In genomic region chr11:65524010-65524746, GRCh38 we compare ENCODE assay signal across 6 cellular contexts. TPM values are rescaled to one million over a fixed set of nuclear protein-coding genes. Genes with fewer than 3 reads are reported as not detected.
DNase-seq lines count a peak whose midpoint lies in the region; ATAC-seq and TF ChIP-seq lines count a peak whose summit lies in the region.

No MANE protein-coding gene starts in this region.

- TF ChIP-seq CTCF in adrenal gland (IDR thresholded peaks at IDR 0.05), result no peak

- H3K27me3 ChIP-seq in adrenal gland (no peaks in the 10 kb centered on the region), mucosa of stomach (ENCODE audit: control insufficient read depth, insufficient read depth, low read length) (no peaks in the 10 kb centered on the region)

- peaks cover 0 to 31% of the 10 kb centered on the region in 2 donors for H3K36me3 ChIP-seq in adrenal gland (replicated peaks in 1 of 2)
- H3K36me3 ChIP-seq in mucosa of stomach (ENCODE audit: control insufficient read depth, insufficient read depth, low read length), result no peaks in the 10 kb centered on the region

- peak overlapping the region in 1 of 4 donors; percentile 84 for H3K4me3 ChIP-seq in adrenal gland
- H3K4me3 ChIP-seq in mucosa of stomach (ENCODE audit: low read length), result no peak overlapping the region

- DNase-seq in adrenal gland, result peak in 6 of 7 donors; percentile 60 to 83 (median 68)
- no peak for DNase-seq in RPMI8226

- H3K4me1 ChIP-seq in adrenal gland (replicated peaks in 1 of 2) (peaks cover 20 to 32% of the 10 kb centered on the region in 2 donors), mucosa of stomach (ENCODE audit: control insufficient read depth, insufficient read depth, low read length) (peaks cover 14% of the 10 kb centered on the region)

- no peak for TF ChIP-seq POLR2A in adrenal gland (IDR thresholded peaks at IDR 0.05)

- whole genome bisulfite sequencing in adrenal gland, 4 donors, result 25 to 28% (median 26%) methylated on average over 12 of the region's 12 CpGs

- peak overlapping the region; percentile 34 for H3K9ac ChIP-seq in mucosa of stomach (ENCODE audit: low read length)

- ATAC-seq in GM21360 (IDR thresholded peaks at IDR 0.05; ENCODE audit: unreplicated experiment), result peak; percentile 7
- no peak for ATAC-seq in GM19395 (IDR thresholded peaks at IDR 0.05; ENCODE audit: unreplicated experiment)
- ATAC-seq in HG03196 (IDR thresholded peaks at IDR 0.05; ENCODE audit: unreplicated experiment), result no peak

- H3K9me3 ChIP-seq in adrenal gland (replicated peaks in 1 of 3), result no peaks in the 10 kb centered on the region
- H3K9me3 ChIP-seq in mucosa of stomach (ENCODE audit: control insufficient read depth, low read length), result no peaks in the 10 kb centered on the region

- intact Hi-C loops in adrenal gland (cut with DNase I), result no loop called here

- peak overlapping the region in 3 of 5 donors; percentile 47 to 66 (median 57) for H3K27ac ChIP-seq in adrenal gland

RNA-seq across cellular contexts. Expression of gene SCYL1, which starts 0.7 kb away (rescaled TPM):
- 100 to 1,000 TPM; 105 to 240 (median 145) TPM for total RNA-seq in adrenal gland
- 100 to 1,000 TPM in 2 of 3 donors, 10 to 100 TPM in 1; 52.3 to 395 (median 329) TPM for polyA plus RNA-seq in adrenal gland

RNA-seq across cellular contexts. Expression of gene MALAT1, which starts 25.3 kb away (rescaled TPM):
- total RNA-seq in adrenal gland, result over 10,000 TPM in 5 of 8 donors, 1,000 to 10,000 TPM in 3; 5,921 to 17,143 (median 10,900) TPM
- polyA plus RNA-seq in adrenal gland, result 1,000 to 10,000 TPM in 1 of 3 donors, 100 to 1,000 TPM in 2; 237 to 9,519 (median 973) TPM

RNA-seq across cellular contexts. Expression of gene LTBP3, which starts 34.0 kb away (rescaled TPM):
- 100 to 1,000 TPM in 7 of 8 donors, 10 to 100 TPM in 1; 70.9 to 362 (median 221) TPM for total RNA-seq in adrenal gland
- polyA plus RNA-seq in adrenal gland, result 100 to 1,000 TPM in 2 of 3 donors, 10 to 100 TPM in 1; 40.2 to 323 (median 265) TPM

RNA-seq across cellular contexts. Expression of gene ZNRD2, which starts 46.1 kb away (rescaled TPM):
- total RNA-seq in adrenal gland, result 10 to 100 TPM; 34.0 to 83.4 (median 54.2) TPM
- 100 to 1,000 TPM in 2 of 3 donors, 1 to 10 TPM in 1; 9.4 to 135 (median 120) TPM for polyA plus RNA-seq in adrenal gland

RNA-seq across cellular contexts. Expression of gene FAM89B, which starts 48.2 kb away (rescaled TPM):
- 10 to 100 TPM; 28.1 to 77.1 (median 46.7) TPM for total RNA-seq in adrenal gland
- polyA plus RNA-seq in adrenal gland, result 10 to 100 TPM in 2 of 3 donors, 1 to 10 TPM in 1; 7.0 to 64.4 (median 50.1) TPM
